In the genomic region with DNA sequence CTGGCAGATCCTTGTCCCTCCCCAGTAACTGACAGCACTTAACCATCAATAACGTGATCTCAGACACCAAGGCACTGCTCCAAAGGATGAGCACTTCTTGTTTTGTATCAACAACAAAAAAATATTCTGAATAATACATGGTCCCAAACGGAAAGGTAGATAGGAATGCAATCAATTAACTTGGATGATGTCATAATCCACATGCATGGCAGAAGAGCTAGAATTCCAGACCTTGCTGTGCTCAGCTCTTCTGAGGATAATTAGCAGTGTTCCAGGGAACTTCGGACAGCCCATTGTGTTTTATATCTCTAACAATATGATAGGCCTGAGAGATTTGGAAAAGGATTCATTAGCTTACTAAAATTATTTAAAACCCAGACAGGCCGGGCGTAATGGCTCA, we compare ENCODE assay signal across 20 cellular contexts.
DNase-seq lines count a peak whose midpoint lies in the region; ATAC-seq, FAIRE-seq and TF ChIP-seq lines count a peak whose summit lies in the region.
"Had no signal": no experiment of that assay in that cellular context is flagged by ENCODE, and none has a peak within 500 bp of the region (broad histone marks: within the 10 kb centered on the region; RNA-seq: fewer than 3 reads in every experiment).

No MANE protein-coding gene starts in this region.

- no peak overlapping the region for H3K4me2 ChIP-seq in HepG2 (ENCODE audit: low read depth, low read length)
- H3K4me2 ChIP-seq in OCI-LY1 (ENCODE audit: low read length) = peak overlapping the region; percentile 56; the same call in 1 of the 2 replicates
- no peak overlapping the region for H3K4me2 ChIP-seq in mesendoderm (ENCODE audit: low read length)
- H3K4me2 ChIP-seq: A549; BLaER1 treated with 17β-estradiol and CSF1 and Interleukin-3, amounts not matched to agents 10 nM and 100 nM had no signal

- DNase-seq in HepG2 (ENCODE audit: low spot score) (no peak), right lobe of liver (no peak), mesendoderm (no peak), spleen (no peak)
- DNase-seq: AML-193; Caco-2; Calu3; CD4-positive, alpha-beta T cell; CD8-positive, alpha-beta T cell; DMS79 treated with DMSO at 0.1 percent for 48 hours; GF-D8 had no signal

- POLR2A ChIA-PET in HepG2 (lab: Yijun Ruan, JAX) = no interaction called here

- H3K79me2 ChIP-seq in HepG2 (ENCODE audit: insufficient read depth, low read length) (no peaks in the 10 kb centered on the region), OCI-LY1 (ENCODE audit: insufficient read depth, low read length) (no peaks in the 10 kb centered on the region), mesendoderm (ENCODE audit: control insufficient read depth, insufficient read depth, low read length) (no peaks in the 10 kb centered on the region)

- H2AK5ac ChIP-seq in mesendoderm (ENCODE audit: low read length) = no peak overlapping the region

- in situ Hi-C loops in HepG2 (cut with HindIII; ENCODE audit: extremely low pct_ligation_motif_present, low pct_unique_long_range_greater_than_20kb) = no loop called here

- H3K23ac ChIP-seq in mesendoderm (ENCODE audit: low read length) = peak overlapping the region; percentile 16

- FAIRE-seq in HepG2 (lab: Jason Lieb, UNC) = no peak
- FAIRE-seq: A549, D721Med, G401.6, GM12891 had no signal

- H3K27ac ChIP-seq in HepG2 (ENCODE audit: extremely low read length, insufficient read depth, low read length) (no peak overlapping the region), right lobe of liver (no peak overlapping the region), OCI-LY1 (ENCODE audit: low read depth, low read length, poor library complexity, severe bottlenecking) (peak overlapping the region; percentile 38), mesendoderm (ENCODE audit: low read depth, low read length) (no peak overlapping the region), spleen (no peak overlapping the region)
- H3K27ac ChIP-seq: 22Rv1; A549; BLaER1 treated with 17β-estradiol and CSF1 and Interleukin-3, amounts not matched to agents 10 nM and 100 nM; C4-2B had no signal

- H3K4me3 ChIP-seq in HepG2 (replicated peaks in 1 of 3; ENCODE audit: insufficient read depth in 1 of 3, low read depth in 2 of 3, low read length in 3 of 3) (no peak overlapping the region), right lobe of liver (no peak overlapping the region), OCI-LY1 (ENCODE audit: low read depth, low read length, poor library complexity, severe bottlenecking) (no peak overlapping the region), mesendoderm (ENCODE audit: low read length) (no peak overlapping the region), spleen (no peak overlapping the region)
- H3K4me3 ChIP-seq: A549; BLaER1 treated with 17β-estradiol and CSF1 and Interleukin-3, amounts not matched to agents 10 nM and 100 nM had no signal

- H3K36me3 ChIP-seq in HepG2 (replicated peaks in 1 of 2; ENCODE audit: control insufficient read depth in 1 of 2, insufficient read depth in 2 of 2, low read length in 2 of 2) (no peaks in the 10 kb centered on the region), right lobe of liver (no peaks in the 10 kb centered on the region), OCI-LY1 (ENCODE audit: insufficient read depth, low read length) (no peaks in the 10 kb centered on the region), mesendoderm (ENCODE audit: control insufficient read depth, insufficient read depth, low read length) (no peaks in the 10 kb centered on the region), spleen (no peaks in the 10 kb centered on the region)
- H3K36me3 ChIP-seq: BLaER1 treated with 17β-estradiol and CSF1 and Interleukin-3, amounts not matched to agents 10 nM and 100 nM had no signal

- no peak overlapping the region for H2BK5ac ChIP-seq in mesendoderm (ENCODE audit: low read length)

- H3K9me2 ChIP-seq in OCI-LY1 (ENCODE audit: low read depth, low read length) = no peaks in the 10 kb centered on the region

- TF ChIP-seq CTCF in HepG2 (CRISPR knock-in tag; IDR thresholded peaks at IDR 0.05) (no peak), right lobe of liver (IDR thresholded peaks at IDR 0.05) (no peak), OCI-LY1 (IDR thresholded peaks at IDR 0.05; ENCODE audit: low read length) (no peak), spleen (IDR thresholded peaks at IDR 0.05 in 8 of 11, conservative IDR thresholded peaks at IDR 0.05 in 3 of 11) (no peak)

- no peak for TF ChIP-seq RAD21 in HepG2 (CRISPR knock-in tag; IDR thresholded peaks at IDR 0.05)

- H3K79me1 ChIP-seq in mesendoderm (ENCODE audit: low read length) = no peaks in the 10 kb centered on the region

- no peak overlapping the region for H2BK15ac ChIP-seq in mesendoderm (replicated peaks; ENCODE audit: low read depth)

- H3K27me3 ChIP-seq in HepG2 (ENCODE audit: control insufficient read depth in 1 of 2, insufficient read depth in 2 of 2, low read length in 2 of 2) (no peaks in the 10 kb centered on the region; a peak in 1 of 5 replicates), right lobe of liver (no peaks in the 10 kb centered on the region), OCI-LY1 (ENCODE audit: insufficient read depth, low read length) (no peaks in the 10 kb centered on the region), mesendoderm (ENCODE audit: insufficient read depth, low read length, poor library complexity) (no peaks in the 10 kb centered on the region), spleen (replicated peaks in 1 of 7) (no peaks in the 10 kb centered on the region)
- H3K27me3 ChIP-seq: BLaER1 treated with 17β-estradiol and CSF1 and Interleukin-3, amounts not matched to agents 10 nM and 100 nM had no signal

- no peak overlapping the region for H3K9ac ChIP-seq in HepG2 (ENCODE audit: insufficient read depth, low read depth, low read length)
- H3K9ac ChIP-seq in OCI-LY1 (ENCODE audit: low read length) = no peak overlapping the region; the same call in 1 of the 2 replicates
- no peak overlapping the region for H3K9ac ChIP-seq in mesendoderm (ENCODE audit: low read length)
- H3K9ac ChIP-seq: BLaER1 treated with 17β-estradiol and CSF1 and Interleukin-3, amounts not matched to agents 10 nM and 100 nM had no signal

- H3F3A ChIP-seq in OCI-LY1 (ENCODE audit: insufficient read depth, low read length) = no peaks in the 10 kb centered on the region

- H2AFZ ChIP-seq in HepG2 (ENCODE audit: low read length) (no peak overlapping the region), OCI-LY1 (ENCODE audit: low read length) (no peak overlapping the region)

- H4K5ac ChIP-seq in mesendoderm (ENCODE audit: low read length) = no peak overlapping the region

- H3K4me1 ChIP-seq in HepG2 (ENCODE audit: insufficient read depth, low read length) (no peaks in the 10 kb centered on the region), right lobe of liver (no peaks in the 10 kb centered on the region), OCI-LY1 (ENCODE audit: insufficient read depth, low read length, severe bottlenecking) (peaks cover 73% of the 10 kb centered on the region), mesendoderm (ENCODE audit: control insufficient read depth, low read depth, low read length) (no peaks in the 10 kb centered on the region), spleen (peaks cover 0 to 6% (median 0%) of the 10 kb centered on the region in 6 donors)
- H3K4me1 ChIP-seq: A549, Caco-2 had no signal

- CTCF ChIA-PET in HepG2 (lab: Yijun Ruan, JAX; ENCODE audit: low intra/inter-chr PET ratio, low total read pairs) = no interaction called here

- no peaks in the 10 kb centered on the region for H4K20me1 ChIP-seq in HepG2 (ENCODE audit: insufficient read depth, low read length)
- no peaks in the 10 kb centered on the region for H4K20me1 ChIP-seq in OCI-LY1 (ENCODE audit: insufficient read depth, low read length)
- H4K20me1 ChIP-seq: BLaER1 treated with 17β-estradiol and CSF1 and Interleukin-3, amounts not matched to agents 10 nM and 100 nM had no signal

- no peak for TF ChIP-seq EP300 in HepG2 (IDR thresholded peaks at IDR 0.05; ENCODE audit: low read depth in 2 of 2, low read length in 2 of 2)
- no peak for TF ChIP-seq EP300 in HepG2 (CRISPR knock-in tag; IDR thresholded peaks at IDR 0.05; ENCODE audit: borderline replicate concordance)

- no peak overlapping the region for H3K56ac ChIP-seq in mesendoderm (ENCODE audit: low read length)

- H3K4ac ChIP-seq in mesendoderm (ENCODE audit: low read depth, low read length) = no peak overlapping the region

- H3K18ac ChIP-seq in mesendoderm (ENCODE audit: low read length) = no peak overlapping the region

- intact Hi-C loops in HepG2 (cut with micrococcal nuclease; ENCODE audit: unreplicated experiment) = no loop called here
- intact Hi-C loops in right lobe of liver (cut with DNase I) = no loop called here
- intact Hi-C loops in spleen (cut with DNase I; ENCODE audit: low total_unique reads) = no loop called here

- H3K9me3 ChIP-seq in HepG2 (ENCODE audit: low read length) = no peaks in the 10 kb centered on the region
- no peaks in the 10 kb centered on the region for H3K9me3 ChIP-seq in right lobe of liver
- H3K9me3 ChIP-seq in OCI-LY1 (ENCODE audit: low read length) = no peaks in the 10 kb centered on the region
- no peaks in the 10 kb centered on the region for H3K9me3 ChIP-seq in spleen
- H3K9me3 ChIP-seq: A549; BLaER1 treated with 17β-estradiol and CSF1 and Interleukin-3, amounts not matched to agents 10 nM and 100 nM; Caco-2 had no signal

- TF ChIP-seq POLR2A in HepG2 (IDR thresholded peaks at IDR 0.05; ENCODE audit: insufficient read depth in 1 of 2, low read depth in 2 of 2, low read length in 2 of 2) (no peak), right lobe of liver (IDR thresholded peaks at IDR 0.05) (no peak), spleen (IDR thresholded peaks at IDR 0.05) (no peak)

- WGBS in HepG2 (ENCODE audit: low lambda C conversion rate) = 3% methylated on average over 5 of the region's 5 CpGs
- 70% methylated on average over 5 of the region's 5 CpGs for WGBS in right lobe of liver (ENCODE audit: insufficient coverage, low coverage, low lambda C conversion rate, missing lambda C conversion rate)
- no CpG with 5 or more reads among the region's 5 CpGs for WGBS in mesendoderm (ENCODE audit: extremely low coverage, insufficient coverage, low lambda C conversion rate)
- 78 to 90% (median 84%) methylated on average over 5 of the region's 5 CpGs for WGBS in spleen, 5 donors

- no peak overlapping the region for H4K8ac ChIP-seq in mesendoderm (ENCODE audit: low read depth, low read length)

- ATAC-seq in HepG2 (no peak), right lobe of liver (no peak), GM18868 (IDR thresholded peaks at IDR 0.05; ENCODE audit: unreplicated experiment) (no peak)
- ATAC-seq: CD8-positive, alpha-beta T cell had no signal

- BruUV-seq in HepG2 (replicated peaks; lab: Mats Ljungman, UMichigan) = no TSS peak

- no peak overlapping the region for H2BK120ac ChIP-seq in mesendoderm (ENCODE audit: low read depth, low read length)

TF ChIP-seq in HepG2, 621 proteins besides CTCF, POLR2A, EP300 and RAD21:
- peak; percentile 75 for TF ChIP-seq ATF7 (IDR thresholded peaks at IDR 0.05)
- TF ChIP-seq ATF7 (CRISPR knock-in tag; IDR thresholded peaks at IDR 0.05) = no peak
- no peak for TF ChIP-seq NR1H2 (CRISPR knock-in tag; IDR thresholded peaks at IDR 0.05; ENCODE audit: borderline replicate concordance, low read depth)
